14 cellular contexts compared by ENCODE assay signal in the genomic region with DNA sequence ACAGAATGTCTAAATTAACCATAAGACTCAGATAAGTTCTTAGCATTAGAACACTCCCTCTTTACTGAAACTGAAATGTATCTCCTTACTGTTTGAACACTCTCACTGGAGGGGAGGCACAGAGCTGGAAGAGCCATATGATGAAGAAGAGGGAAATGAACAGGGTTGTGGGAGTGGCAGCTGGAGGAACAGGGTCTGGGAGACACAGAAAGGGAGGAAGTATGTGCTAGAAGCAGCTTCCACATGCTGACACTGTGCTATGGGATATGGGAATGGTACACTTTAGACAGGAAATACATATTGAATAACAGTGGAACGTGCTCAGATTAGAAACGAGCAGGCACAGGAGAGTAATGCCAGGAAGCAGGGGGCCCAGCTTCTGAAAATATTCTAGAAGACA.
"Had no signal": no experiment of that assay in that cellular context is flagged by ENCODE, and none has a peak within 500 bp of the region (broad histone marks: within the 10 kb centered on the region; RNA-seq: fewer than 3 reads in every experiment).

No MANE protein-coding gene starts in this region.

- H3K27me3 ChIP-seq: tibial artery had no signal

- H3K4me3 ChIP-seq: lung, tibial artery had no signal

- ATAC-seq: activated T-helper 17 cell treated with anti-CD3 and anti-CD28 coated beads, Interleukin-2, amount 50 U/mL, for 72 hours; natural killer cell; SK-N-SH treated with all-trans-retinoic acid at 6 μM for 48 hours; T-helper 17 cell had no signal

- H3K36me3 Mint-ChIP-seq: natural killer cell had no signal

- H3K4me3 Mint-ChIP-seq: activated naive CD4-positive, alpha-beta T cell treated with anti-CD3 and anti-CD28 coated beads for 36 hours; activated T-helper 17 cell treated with anti-CD3 and anti-CD28 coated beads, Interleukin-2, amount 50 U/mL, for 72 hours; natural killer cell; T-helper 17 cell had no signal

- H3K4me1 Mint-ChIP-seq: activated T-helper 17 cell treated with anti-CD3 and anti-CD28 coated beads, Interleukin-2, amount 50 U/mL, for 72 hours; natural killer cell had no signal

- DNase-seq: activated CD4-positive, alpha-beta T cell treated with anti-CD3 and anti-CD28 coated beads, Interleukin-2, amount 50 U/mL, for 1 hour; activated naive CD4-positive, alpha-beta T cell treated with anti-CD3 and anti-CD28 coated beads for 36 hours; activated T-cell treated with anti-CD3 and anti-CD28 coated beads for 4 hours; central memory CD4-positive, alpha-beta T cell; cortex of kidney; effector memory CD4-positive, alpha-beta T cell; hippocampal formation; kidney glomerular epithelial cell; natural killer cell; T-helper 17 cell; tibial artery had no signal

- H3K9me3 ChIP-seq: tibial artery had no signal

- H3K27ac Mint-ChIP-seq: activated naive CD4-positive, alpha-beta T cell treated with anti-CD3 and anti-CD28 coated beads for 36 hours; activated T-helper 17 cell treated with anti-CD3 and anti-CD28 coated beads, Interleukin-2, amount 50 U/mL, for 72 hours; natural killer cell; T-helper 17 cell had no signal

- H3K27ac ChIP-seq: tibial artery had no signal

- H3K36me3 ChIP-seq: tibial artery had no signal

- H3K27me3 Mint-ChIP-seq: activated T-helper 17 cell treated with anti-CD3 and anti-CD28 coated beads, Interleukin-2, amount 50 U/mL, for 72 hours; T-helper 17 cell had no signal

- H3K9me3 Mint-ChIP-seq: activated naive CD4-positive, alpha-beta T cell treated with anti-CD3 and anti-CD28 coated beads for 36 hours; activated T-helper 17 cell treated with anti-CD3 and anti-CD28 coated beads, Interleukin-2, amount 50 U/mL, for 72 hours; natural killer cell had no signal
